ENCODE assay signal across 8 cellular contexts in the genomic region with DNA sequence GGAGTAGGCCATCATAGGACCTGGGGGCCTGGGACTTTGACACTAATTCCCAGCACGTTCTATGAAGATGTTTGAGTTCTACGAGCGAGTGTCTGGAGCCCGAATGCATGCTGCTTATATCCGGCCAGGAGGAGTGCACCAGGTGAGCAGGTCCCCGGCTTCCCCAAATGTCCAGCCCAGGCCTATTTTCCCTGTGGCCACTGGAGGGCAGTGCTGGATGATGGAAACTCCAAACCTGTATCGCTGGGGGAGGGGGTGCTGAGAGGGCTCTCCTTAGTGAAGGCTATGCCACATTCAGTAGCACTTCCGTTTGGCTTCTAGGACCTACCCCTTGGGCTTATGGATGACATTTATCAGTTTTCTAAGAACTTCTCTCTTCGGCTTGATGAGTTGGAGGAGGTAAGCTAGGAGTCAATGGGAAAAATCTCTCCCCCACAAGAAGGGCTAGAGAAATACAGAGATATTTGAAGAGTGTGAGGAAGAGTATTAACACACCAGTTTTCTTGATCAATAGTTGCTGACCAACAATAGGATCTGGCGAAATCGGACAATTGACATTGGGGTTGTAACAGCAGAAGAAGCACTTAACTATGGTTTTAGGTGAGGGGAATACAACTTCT. TPM values are rescaled to one million over a fixed set of nuclear protein-coding genes. Genes with fewer than 3 reads are reported as not detected.
DNase-seq lines count a peak whose midpoint lies in the region; ATAC-seq, FAIRE-seq and TF ChIP-seq lines count a peak whose summit lies in the region.

No MANE protein-coding gene starts in this region.

- TF ChIP-seq CTCF in GM12864 (IDR thresholded peaks at IDR 0.05; ENCODE audit: low read depth, low read length, missing control alignments): peak; percentile 91
- TF ChIP-seq CTCF in endodermal cell (conservative IDR thresholded peaks at IDR 0.05): peak; percentile 93

- peaks cover 54% of the 10 kb centered on the region for H3K36me3 Mint-ChIP-seq in activated CD8-positive, alpha-beta memory T cell treated with anti-CD3 and anti-CD28 coated beads, Interleukin-2, amount 10 ng/mL, durations not matched to agents 7 days and 5 days
- peaks cover 73% of the 10 kb centered on the region for H3K36me3 Mint-ChIP-seq in endodermal cell (ENCODE audit: low read depth)

- no peak overlapping the region for H3K4me3 ChIP-seq in GM12864 (ENCODE audit: low read depth, low read length)
- H3K4me3 ChIP-seq in endodermal cell (ENCODE audit: low read length): no peak overlapping the region

- no peaks in the 10 kb centered on the region for H3K9me3 ChIP-seq in endodermal cell (ENCODE audit: control insufficient read depth, low read length)

- H3K27ac ChIP-seq in endodermal cell (ENCODE audit: low read depth, low read length): no peak overlapping the region

- 51 to 62% methylated on average over 4 to 11 of the region's 11 CpGs for whole genome bisulfite sequencing in endodermal cell (ENCODE audit: insufficient coverage in 1 of 2, insufficient read length in 1 of 2), 2 experiments

- H3K4me3 Mint-ChIP-seq in activated CD8-positive, alpha-beta memory T cell treated with anti-CD3 and anti-CD28 coated beads, Interleukin-2, amount 10 ng/mL, durations not matched to agents 7 days and 5 days: no peak overlapping the region
- H3K4me3 Mint-ChIP-seq in endodermal cell: no peak overlapping the region

- no peaks in the 10 kb centered on the region for H3K27me3 Mint-ChIP-seq in activated CD8-positive, alpha-beta memory T cell treated with anti-CD3 and anti-CD28 coated beads, Interleukin-2, amount 10 ng/mL, durations not matched to agents 7 days and 5 days
- no peaks in the 10 kb centered on the region for H3K27me3 Mint-ChIP-seq in endodermal cell (ENCODE audit: insufficient read depth)

- H3K27ac Mint-ChIP-seq in activated CD8-positive, alpha-beta memory T cell treated with anti-CD3 and anti-CD28 coated beads, Interleukin-2, amount 10 ng/mL, durations not matched to agents 7 days and 5 days: peak overlapping the region; percentile 57
- peak overlapping the region; percentile 71 for H3K27ac Mint-ChIP-seq in endodermal cell

- CTCF ChIA-PET in activated CD8-positive, alpha-beta memory T cell treated with anti-CD3 and anti-CD28 coated beads, Interleukin-2, amount 10 ng/mL, durations not matched to agents 7 days and 5 days (lab: Charles Lee): interaction anchor here (0.6 to 6.7 kb wide), 10 partner anchors 8 to 189 kb away, joined by 3 to 110 read pairs (median 6); a partner anchor contains a TSS

- H3K36me3 ChIP-seq in endodermal cell (ENCODE audit: control insufficient read depth, insufficient read depth, low read length): peaks cover 79% of the 10 kb centered on the region

- H3K27me3 ChIP-seq in endodermal cell (ENCODE audit: control insufficient read depth, insufficient read depth, low read length, poor library complexity, severe bottlenecking): no peaks in the 10 kb centered on the region

- H3K9ac ChIP-seq in endodermal cell (ENCODE audit: extremely low read depth, low read length, poor library complexity, severe bottlenecking): no peak overlapping the region

- DNase-seq in GM12864 (ENCODE audit: low read depth): peak; percentile 41
- DNase-seq in HTR-8/SVneo (ENCODE audit: insufficient read length, low spot score): peak; percentile 67
- DNase-seq in NOMO-1 treated with dmso at 0.1 percent for 144 hours (lab: John Stamatoyannopoulos, UW; ENCODE audit: unreplicated experiment): peak; percentile 48
- DNase-seq in activated CD8-positive, alpha-beta memory T cell treated with anti-CD3 and anti-CD28 coated beads, Interleukin-2, amount 10 ng/mL, durations not matched to agents 7 days and 5 days: peak; percentile 82
- peak; percentile 95 for DNase-seq in endodermal cell
- peak; percentile 69 for DNase-seq in mucosa of gallbladder (ENCODE audit: low spot score)
- DNase-seq in stimulated activated naive CD4-positive, alpha-beta T cell (lab: John Stamatoyannopoulos, UW): peak; percentile 50 to 76 (median 72)

- H3K4me1 ChIP-seq in endodermal cell (ENCODE audit: control insufficient read depth, insufficient read depth, low read length): no peaks in the 10 kb centered on the region

- peaks cover 32% of the 10 kb centered on the region for H3K4me1 Mint-ChIP-seq in activated CD8-positive, alpha-beta memory T cell treated with anti-CD3 and anti-CD28 coated beads, Interleukin-2, amount 10 ng/mL, durations not matched to agents 7 days and 5 days
- H3K4me1 Mint-ChIP-seq in endodermal cell: peaks cover 7% of the 10 kb centered on the region

- no peaks in the 10 kb centered on the region for H3K9me3 Mint-ChIP-seq in activated CD8-positive, alpha-beta memory T cell treated with anti-CD3 and anti-CD28 coated beads, Interleukin-2, amount 10 ng/mL, durations not matched to agents 7 days and 5 days (ENCODE audit: low read depth)
- no peaks in the 10 kb centered on the region for H3K9me3 Mint-ChIP-seq in endodermal cell

- no peak for FAIRE-seq in HTR-8/SVneo (lab: Jason Lieb, UNC)

- peak; percentile 90 for ATAC-seq in activated CD8-positive, alpha-beta memory T cell treated with anti-CD3 and anti-CD28 coated beads, Interleukin-2, amount 10 ng/mL, durations not matched to agents 7 days and 5 days
- ATAC-seq in GM18517 (IDR thresholded peaks at IDR 0.05; ENCODE audit: unreplicated experiment): no peak

RNA-seq across cellular contexts. Expression of a gene that starts 5.2 kb away (rescaled TPM):
- 1 to 10 TPM; 1.1 to 5.8 TPM for total RNA-seq in activated CD8-positive, alpha-beta memory T cell treated with anti-CD3 and anti-CD28 coated beads, Interleukin-2, amount 10 ng/mL, durations not matched to agents 7 days and 5 days
- total RNA-seq in endodermal cell: under 1 TPM; 0.68 to 0.69 TPM
- polyA plus RNA-seq in endodermal cell (2013, experiment 1 of 2): not detected
- polyA plus RNA-seq in endodermal cell (2013, experiment 2 of 2): not detected
- 31.5 TPM for total RNA-seq in mucosa of gallbladder

RNA-seq across cellular contexts. Expression of a gene that starts 7.7 kb away (rescaled TPM):
- total RNA-seq in activated CD8-positive, alpha-beta memory T cell treated with anti-CD3 and anti-CD28 coated beads, Interleukin-2, amount 10 ng/mL, durations not matched to agents 7 days and 5 days: 10 to 100 TPM; 69.4 to 83.9 TPM
- 10 to 100 TPM; 83.5 to 100.0 TPM for total RNA-seq in endodermal cell
- 130 TPM for polyA plus RNA-seq in endodermal cell (2013, experiment 1 of 2)
- polyA plus RNA-seq in endodermal cell (2013, experiment 2 of 2): 112 TPM
- 82.5 TPM for total RNA-seq in mucosa of gallbladder

RNA-seq across cellular contexts. Expression of a gene that starts 11.0 kb away (rescaled TPM):
- total RNA-seq in activated CD8-positive, alpha-beta memory T cell treated with anti-CD3 and anti-CD28 coated beads, Interleukin-2, amount 10 ng/mL, durations not matched to agents 7 days and 5 days: under 1 TPM; 0.30 to 0.38 TPM
- total RNA-seq in endodermal cell: 1 to 10 TPM; 4.4 to 9.6 TPM
- 5.7 TPM for polyA plus RNA-seq in endodermal cell (2013, experiment 1 of 2)
- polyA plus RNA-seq in endodermal cell (2013, experiment 2 of 2): 4.6 TPM
- 7.3 TPM for total RNA-seq in mucosa of gallbladder

RNA-seq across cellular contexts. Expression of a gene that starts 13.5 kb away (rescaled TPM):
- total RNA-seq in activated CD8-positive, alpha-beta memory T cell treated with anti-CD3 and anti-CD28 coated beads, Interleukin-2, amount 10 ng/mL, durations not matched to agents 7 days and 5 days: not detected
- total RNA-seq in endodermal cell: 100 to 1,000 TPM; 268 to 396 TPM
- polyA plus RNA-seq in endodermal cell (2013, experiment 1 of 2): 149 TPM
- 136 TPM for polyA plus RNA-seq in endodermal cell (2013, experiment 2 of 2)
- total RNA-seq in mucosa of gallbladder: 5.1 TPM

RNA-seq across cellular contexts. Expression of a gene that starts 16.0 kb away (rescaled TPM):
- 10 to 100 TPM; 19.4 to 27.6 TPM for total RNA-seq in activated CD8-positive, alpha-beta memory T cell treated with anti-CD3 and anti-CD28 coated beads, Interleukin-2, amount 10 ng/mL, durations not matched to agents 7 days and 5 days
- total RNA-seq in endodermal cell (10 to 100 TPM in 1 of 2 donors, 1 to 10 TPM in 1; 9.0 to 11.6 TPM), mucosa of gallbladder (15.1 TPM)
- 9.8 TPM for polyA plus RNA-seq in endodermal cell (2013, experiment 1 of 2)
- 10.6 TPM for polyA plus RNA-seq in endodermal cell (2013, experiment 2 of 2)

Comparison
In these comparisons a context has a peak if more than half of its experiments do, and no peak if none do; other contexts are left out.
1. DNase-seq: peak in every context shown above with its lines; median percentile 95 in endodermal cell; 82 in activated CD8-positive, alpha-beta memory T cell treated with anti-CD3 and anti-CD28 coated beads, Interleukin-2, amount 10 ng/mL, durations not matched to agents 7 days and 5 days; 72 in stimulated activated naive CD4-positive, alpha-beta T cell; 69 in mucosa of gallbladder; 67 in HTR-8/SVneo; 48 in NOMO-1 treated with dmso at 0.1 percent for 144 hours; 41 in GM12864.